In the genomic region with DNA sequence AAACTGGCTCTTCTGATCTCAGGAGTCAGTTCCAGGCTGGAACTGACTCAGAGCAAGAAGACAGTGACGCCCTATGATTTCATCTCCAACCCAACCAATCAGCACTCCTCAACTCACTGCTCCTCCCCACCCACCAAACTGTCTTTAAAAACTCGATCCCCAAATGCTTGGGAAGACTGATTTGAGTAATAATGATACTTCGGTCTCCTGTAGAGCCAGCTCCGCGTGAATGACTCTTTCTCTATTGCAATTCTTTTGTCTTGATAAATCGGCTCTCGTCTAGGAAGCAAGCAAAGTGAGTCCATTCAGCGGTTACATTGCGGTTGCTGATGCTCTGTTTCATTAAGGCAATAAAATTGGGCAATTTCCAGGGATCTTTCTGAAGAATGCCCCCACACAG, we compare ENCODE assay signal across 13 cellular contexts.
"Had no signal": no experiment of that assay in that cellular context is flagged by ENCODE, and none has a peak within 500 bp of the region (broad histone marks: within the 10 kb centered on the region; RNA-seq: fewer than 3 reads in every experiment).

No MANE protein-coding gene starts in this region.

- H3K4me3 ChIP-seq: dorsolateral prefrontal cortex, heart left ventricle, upper lobe of left lung had no signal

- H3K9me3 ChIP-seq: upper lobe of left lung had no signal

- H3K27ac ChIP-seq: dorsolateral prefrontal cortex, heart left ventricle, upper lobe of left lung had no signal

- ATAC-seq: heart left ventricle; left colon; natural killer cell treated with Interleukin-12 subunit alpha and Interleukin-12 subunit beta and Interleukin-15 and Interleukin-18, amount 100 ng/mL, for 72 hours had no signal

- H3K36me3 ChIP-seq: heart left ventricle, upper lobe of left lung had no signal

- DNase-seq: activated CD4-positive, alpha-beta memory T cell treated with anti-CD3 and anti-CD28 coated beads, Interleukin-2, amount 10 ng/mL, durations not matched to agents 7 days and 5 days; activated CD4-positive, alpha-beta T cell treated with anti-CD3 and anti-CD28 coated beads for 36 hours; activated gamma-delta T cell treated with Interleukin-2 at 50 U/mL for 16 hours; activated naive CD8-positive, alpha-beta T cell treated with anti-CD3 and anti-CD28 coated beads, Interleukin-2, amount 10 ng/mL, durations not matched to agents 7 days and 5 days; activated T-cell treated with anti-CD3 and anti-CD28 coated beads, Interleukin-2, amount 50 U/mL, for 48 hours; anterior cingulate cortex; dorsolateral prefrontal cortex; heart left ventricle; left colon; stimulated activated CD4-positive, alpha-beta T cell treated with anti-CD3 and anti-CD28 coated beads, Interleukin-4, amount 100 ng/mL, for 1 hour; stimulated activated CD8-positive, alpha-beta memory T cell treated with anti-CD3 and anti-CD28 coated beads, Interleukin-4, amount 100 ng/mL, for 48 hours; upper lobe of left lung had no signal

- H3K4me1 ChIP-seq: heart left ventricle, upper lobe of left lung had no signal

- H3K27me3 ChIP-seq: dorsolateral prefrontal cortex, heart left ventricle, upper lobe of left lung had no signal
